ENCODE assay signal across 9 cellular contexts in genomic region chr10:44978213-44978569, GRCh38. TPM values are rescaled to one million over a fixed set of nuclear protein-coding genes. Genes with fewer than 3 reads are reported as not detected.
DNase-seq lines count a peak whose midpoint lies in the region; ATAC-seq, FAIRE-seq and TF ChIP-seq lines count a peak whose summit lies in the region.
"Had no signal": no experiment of that assay in that cellular context is flagged by ENCODE, and none has a peak within 500 bp of the region (broad histone marks: within the 10 kb centered on the region; RNA-seq: fewer than 3 reads in every experiment).

No MANE protein-coding gene starts in this region.

- H3K4me1 ChIP-seq in A549 (peaks cover 61% of the 10 kb centered on the region), Loucy (ENCODE audit: insufficient read depth, low read length, poor library complexity, severe bottlenecking) (peaks cover 54% of the 10 kb centered on the region), endocrine pancreas (ENCODE audit: control insufficient read depth, insufficient read depth, low read length) (no peaks in the 10 kb centered on the region)

- H3K4me3 Mint-ChIP-seq in nephron progenitor cell: peak overlapping the region; percentile 83
- H3K4me3 Mint-ChIP-seq in natural killer cell treated with Interleukin-12 subunit alpha and Interleukin-12 subunit beta and Interleukin-15 and Interleukin-18, amount 100 ng/mL, for 72 hours: no peak overlapping the region
- no peak overlapping the region for H3K4me3 Mint-ChIP-seq in naive thymus-derived CD8-positive, alpha-beta T cell

- CTCF ChIA-PET in A549 (lab: Yijun Ruan, JAX): interaction anchor here (1.0 to 9.7 kb wide), 6 partner anchors 9 to 46 kb away, joined by 3 to 69 read pairs (median 4); no protein-coding TSS in a partner anchor

- H3K27ac Mint-ChIP-seq in nephron progenitor cell: peak overlapping the region; percentile 94
- no peak overlapping the region for H3K27ac Mint-ChIP-seq in natural killer cell treated with Interleukin-12 subunit alpha and Interleukin-12 subunit beta and Interleukin-15 and Interleukin-18, amount 100 ng/mL, for 72 hours
- peak overlapping the region in 2 of 10 donors; percentile 32 to 39 for H3K27ac Mint-ChIP-seq in naive thymus-derived CD8-positive, alpha-beta T cell

- peak overlapping the region; percentile 82 to 92 for H3K27ac ChIP-seq in A549

- H3K27me3 ChIP-seq in Loucy (ENCODE audit: insufficient read depth, low read length, poor library complexity, severe bottlenecking) (no peaks in the 10 kb centered on the region), endocrine pancreas (ENCODE audit: control insufficient read depth, insufficient read depth, low read length) (no peaks in the 10 kb centered on the region)

- no peak for TF ChIP-seq POLR2A in A549 (IDR thresholded peaks at IDR 0.05; ENCODE audit: low read length)

- H3K4me3 ChIP-seq in A549 (peak overlapping the region; percentile 21; the same call in 1 of the 3 replicates), Loucy (ENCODE audit: low read length, poor library complexity, severe bottlenecking) (peak overlapping the region; percentile 56), endocrine pancreas (ENCODE audit: control insufficient read depth, insufficient read depth, low read length) (peak overlapping the region; percentile 83)

- POLR2A ChIA-PET in A549 (lab: Yijun Ruan, JAX): interaction anchor here (1.0 to 1.2 kb wide), 3 partner anchors 9 to 20 kb away, joined by 3 to 12 read pairs (median 5); partner anchors contain the start of gene RASSF4
- POLR2A ChIA-PET in naive thymus-derived CD8-positive, alpha-beta T cell (lab: Charles Lee): no interaction called here

- no peaks in the 10 kb centered on the region for H4K20me1 ChIP-seq in Loucy (ENCODE audit: insufficient read depth, low read length, poor library complexity, severe bottlenecking)

- no peak for DNase-seq in A549 (ENCODE audit: low read depth in 1 of 2, low spot score in 1 of 2)
- DNase-seq in nephron progenitor cell: no peak
- no peak for DNase-seq in natural killer cell treated with Interleukin-12 subunit alpha and Interleukin-12 subunit beta and Interleukin-15 and Interleukin-18, amount 100 ng/mL, for 72 hours (ENCODE audit: low spot score)
- DNase-seq in naive thymus-derived CD8-positive, alpha-beta T cell: no peak
- DNase-seq in GM19238 (ENCODE audit: insufficient read length, low spot score): no peak
- DNase-seq: activated effector memory CD4-positive, alpha-beta T cell treated with anti-CD3 and anti-CD28 coated beads, Interleukin-2, amount 50 U/mL, for 16 hours had no signal

- no peaks in the 10 kb centered on the region for H3F3A ChIP-seq in Loucy (ENCODE audit: low read depth)

- no peaks in the 10 kb centered on the region for H3K79me2 ChIP-seq in Loucy (ENCODE audit: insufficient read depth, low read length)

- H3K36me3 Mint-ChIP-seq in nephron progenitor cell (ENCODE audit: low read depth): no peaks in the 10 kb centered on the region
- H3K36me3 Mint-ChIP-seq in natural killer cell treated with Interleukin-12 subunit alpha and Interleukin-12 subunit beta and Interleukin-15 and Interleukin-18, amount 100 ng/mL, for 72 hours: no peaks in the 10 kb centered on the region
- H3K36me3 Mint-ChIP-seq in naive thymus-derived CD8-positive, alpha-beta T cell: no peaks in the 10 kb centered on the region

- no peak for FAIRE-seq in A549 (lab: Jason Lieb, UNC)

- H3K9me2 ChIP-seq in Loucy (replicated peaks; ENCODE audit: low read depth, low read length): no peaks in the 10 kb centered on the region

- peaks cover 66% of the 10 kb centered on the region for H3K4me1 Mint-ChIP-seq in nephron progenitor cell
- peaks cover 10 to 19% of the 10 kb centered on the region in 2 donors for H3K4me1 Mint-ChIP-seq in natural killer cell treated with Interleukin-12 subunit alpha and Interleukin-12 subunit beta and Interleukin-15 and Interleukin-18, amount 100 ng/mL, for 72 hours (ENCODE audit: low read depth in 2 of 2)
- H3K4me1 Mint-ChIP-seq in naive thymus-derived CD8-positive, alpha-beta T cell: peaks cover 0 to 27% (median 9%) of the 10 kb centered on the region in 4 donors

- TF ChIP-seq RAD21 in A549 (conservative IDR thresholded peaks at IDR 0.05 in 1 of 2, IDR thresholded peaks at IDR 0.05 in 1 of 2): no peak

- no peak for TF ChIP-seq CTCF in A549 (IDR thresholded peaks at IDR 0.05)
- no peak for TF ChIP-seq CTCF in Loucy (conservative IDR thresholded peaks at IDR 0.05; ENCODE audit: low read length)
- no peak for TF ChIP-seq CTCF in nephron progenitor cell (IDR thresholded peaks at IDR 0.05)

- H3K4me2 ChIP-seq in A549 (peak overlapping the region; percentile 93), Loucy (ENCODE audit: low read depth, low read length, poor library complexity, severe bottlenecking) (peak overlapping the region; percentile 58)

- H3K9ac ChIP-seq in Loucy (ENCODE audit: low read depth, low read length, poor library complexity, severe bottlenecking) (peak overlapping the region; percentile 54), endocrine pancreas (ENCODE audit: control insufficient read depth, insufficient read depth, low read length) (peak overlapping the region; percentile 99)

- no peaks in the 10 kb centered on the region for H3K9me3 ChIP-seq in A549
- no peaks in the 10 kb centered on the region for H3K9me3 ChIP-seq in Loucy (ENCODE audit: insufficient read depth, low read depth, low read length)
- no peaks in the 10 kb centered on the region for H3K9me3 ChIP-seq in endocrine pancreas (ENCODE audit: control insufficient read depth, low read length)

- WGBS in A549 (ENCODE audit: missing lambda C conversion rate): 90% methylated on average over 4 of the region's 4 CpGs

- H3K36me3 ChIP-seq in Loucy (ENCODE audit: insufficient read depth, low read length) (no peaks in the 10 kb centered on the region), endocrine pancreas (ENCODE audit: control insufficient read depth, insufficient read depth, low read length) (peaks cover 2% of the 10 kb centered on the region)

- H3K9me3 Mint-ChIP-seq in nephron progenitor cell: no peaks in the 10 kb centered on the region
- no peaks in the 10 kb centered on the region for H3K9me3 Mint-ChIP-seq in natural killer cell treated with Interleukin-12 subunit alpha and Interleukin-12 subunit beta and Interleukin-15 and Interleukin-18, amount 100 ng/mL, for 72 hours
- H3K9me3 Mint-ChIP-seq in naive thymus-derived CD8-positive, alpha-beta T cell: no peaks in the 10 kb centered on the region

- H2AFZ ChIP-seq in Loucy (ENCODE audit: low read length): no peak overlapping the region

- TF ChIP-seq EP300 in A549 (IDR thresholded peaks at IDR 0.05): no peak

- no peak for ATAC-seq in A549
- no peak for ATAC-seq in natural killer cell treated with Interleukin-12 subunit alpha and Interleukin-12 subunit beta and Interleukin-15 and Interleukin-18, amount 100 ng/mL, for 72 hours
- ATAC-seq in naive thymus-derived CD8-positive, alpha-beta T cell: no peak
- no peak for ATAC-seq in HG02763 (IDR thresholded peaks at IDR 0.05; ENCODE audit: unreplicated experiment)

- H3K27me3 Mint-ChIP-seq in nephron progenitor cell (ENCODE audit: low read depth, poor library complexity): no peaks in the 10 kb centered on the region
- H3K27me3 Mint-ChIP-seq in natural killer cell treated with Interleukin-12 subunit alpha and Interleukin-12 subunit beta and Interleukin-15 and Interleukin-18, amount 100 ng/mL, for 72 hours: no peaks in the 10 kb centered on the region
- no peaks in the 10 kb centered on the region for H3K27me3 Mint-ChIP-seq in naive thymus-derived CD8-positive, alpha-beta T cell

TF ChIP-seq in A549, 52 proteins besides CTCF, POLR2A, EP300 and RAD21 (continues in another document):
- TF ChIP-seq HEYL (CRISPR knock-in tag; IDR thresholded peaks at IDR 0.05): no peak

RNA-seq across cellular contexts. Expression of gene DEPP1, which starts 0.4 kb away (rescaled TPM):
- polyA plus RNA-seq in A549 (2011; rRNA removed): 0.89 and 0.92 TPM in 2 replicates
- 0.37 and 0.71 TPM in 2 replicates for polyA plus RNA-seq in A549 (2012; cell fraction: cytosol; rRNA removed)
- 0.51 and 1.2 TPM in 2 replicates for polyA plus RNA-seq in A549 (2012; cell fraction: nucleus; rRNA removed)
- 0.22 to 0.50 TPM (median 0.46 TPM) in 3 replicates for polyA plus RNA-seq in A549 (2017; fragmentation: RNase III; extraction: RNeasy Plus Mini Kit Qiagen cat#74134 plus additional on column Dnase treatment)
- polyA minus RNA-seq in A549 (2011; rRNA and poly(A)+ RNA removed): 1.5 and 2.1 TPM in 2 replicates
- total RNA-seq in natural killer cell treated with Interleukin-12 subunit alpha and Interleukin-12 subunit beta and Interleukin-15 and Interleukin-18, amount 100 ng/mL, for 72 hours: under 1 TPM; 0.31 to 0.53 TPM
- total RNA-seq in naive thymus-derived CD8-positive, alpha-beta T cell: not detected
- polyA plus RNA-seq in naive thymus-derived CD8-positive, alpha-beta T cell: not detected

RNA-seq across cellular contexts. Expression of gene RASSF4, which starts 18.6 kb away (rescaled TPM):
- polyA plus RNA-seq in A549 (2011; rRNA removed) (2.1 and 2.2 TPM in 2 replicates), A549 (2017; fragmentation: RNase III; extraction: RNeasy Plus Mini Kit Qiagen cat#74134 plus additional on column Dnase treatment) (1.3 to 2.3 TPM (median 1.9 TPM) in 3 replicates)
- 0.99 and 1.2 TPM in 2 replicates for polyA plus RNA-seq in A549 (2012; cell fraction: cytosol; rRNA removed)
- 2.7 and 2.9 TPM in 2 replicates for polyA plus RNA-seq in A549 (2012; cell fraction: nucleus; rRNA removed)
- polyA minus RNA-seq in A549 (2011; rRNA and poly(A)+ RNA removed): 2.3 and 2.9 TPM in 2 replicates
- total RNA-seq in natural killer cell treated with Interleukin-12 subunit alpha and Interleukin-12 subunit beta and Interleukin-15 and Interleukin-18, amount 100 ng/mL, for 72 hours: 10 to 100 TPM in 1 of 2 donors, 1 to 10 TPM in 1; 9.3 to 44.9 TPM
- 1 to 10 TPM in 1 of 2 experiments, under 1 TPM in 1; 0.88 to 1.8 TPM for total RNA-seq in naive thymus-derived CD8-positive, alpha-beta T cell
- polyA plus RNA-seq in naive thymus-derived CD8-positive, alpha-beta T cell: 1 to 10 TPM in 2 of 3 donors, under 1 TPM in 1; 0.40 to 1.7 (median 1.0) TPM

RNA-seq across cellular contexts. Expression of gene ZNF22, which starts 22.5 kb away (rescaled TPM):
- polyA plus RNA-seq in A549 (2011; rRNA removed) (11.0 and 13.0 TPM in 2 replicates), A549 (2017; fragmentation: RNase III; extraction: RNeasy Plus Mini Kit Qiagen cat#74134 plus additional on column Dnase treatment) (8.5 to 8.7 TPM (median 8.6 TPM) in 3 replicates)
- 2.8 and 2.9 TPM in 2 replicates for polyA plus RNA-seq in A549 (2012; cell fraction: cytosol; rRNA removed)
- 0.54 and 1.7 TPM in 2 replicates for polyA plus RNA-seq in A549 (2012; cell fraction: nucleus; rRNA removed)
- 1.4 and 2.2 TPM in 2 replicates for polyA minus RNA-seq in A549 (2011; rRNA and poly(A)+ RNA removed)
- total RNA-seq in natural killer cell treated with Interleukin-12 subunit alpha and Interleukin-12 subunit beta and Interleukin-15 and Interleukin-18, amount 100 ng/mL, for 72 hours: 10 to 100 TPM; 22.7 to 29.0 TPM
- total RNA-seq in naive thymus-derived CD8-positive, alpha-beta T cell: 10 to 100 TPM; 46.3 to 47.0 TPM
- polyA plus RNA-seq in naive thymus-derived CD8-positive, alpha-beta T cell: 10 to 100 TPM; 54.1 to 62.3 (median 58.7) TPM

Comparison
In these comparisons a context has a peak if more than half of its experiments do, and no peak if none do; other contexts are left out.
1. H3K4me3 ChIP-seq: peak in every context shown above with its lines; median percentile 83 in endocrine pancreas; 56 in Loucy; 21 in A549.